17 cellular contexts compared by ENCODE assay signal in genomic region chr19:51357952-51358351, GRCh38. TPM values are rescaled to one million over a fixed set of nuclear protein-coding genes. Genes with fewer than 3 reads are reported as not detected.
DNase-seq lines count a peak whose midpoint lies in the region; ATAC-seq and TF ChIP-seq lines count a peak whose summit lies in the region.
"Had no signal": no experiment of that assay in that cellular context is flagged by ENCODE, and none has a peak within 500 bp of the region (broad histone marks: within the 10 kb centered on the region; RNA-seq: fewer than 3 reads in every experiment).

No MANE protein-coding gene starts in this region.

- H3K27me3 Mint-ChIP-seq in central memory CD8-positive, alpha-beta T cell = no peaks in the 10 kb centered on the region

- H3K4me1 Mint-ChIP-seq in central memory CD8-positive, alpha-beta T cell = peaks cover 19% of the 10 kb centered on the region

- H3K27me3 ChIP-seq in heart right ventricle (no peaks in the 10 kb centered on the region), neuronal stem cell (ENCODE audit: control insufficient read depth in 3 of 3, insufficient read depth in 3 of 3, low read depth in 1 of 3, low read length in 3 of 3) (no peaks in the 10 kb centered on the region)
- H3K27me3 ChIP-seq: BLaER1 had no signal

- no peak overlapping the region for H3K4ac ChIP-seq in neuronal stem cell (ENCODE audit: low read length)

- H3K4me3 ChIP-seq in heart right ventricle (no peak overlapping the region), neuronal stem cell (ENCODE audit: low read length in 2 of 2) (no peak overlapping the region), mucosa of descending colon (no peak overlapping the region)
- H3K4me3 ChIP-seq: BLaER1 had no signal

- H2BK5ac ChIP-seq in neuronal stem cell (ENCODE audit: low read length) = peak overlapping the region; percentile 4

- no peak overlapping the region for H3K9ac ChIP-seq in neuronal stem cell (ENCODE audit: low read depth, low read length, poor library complexity)
- H3K9ac ChIP-seq: BLaER1, KMS-11, SK-N-SH had no signal

- no peak overlapping the region for H3K27ac ChIP-seq in heart right ventricle
- H3K27ac ChIP-seq in neuronal stem cell (replicated peaks; ENCODE audit: low read length) = no peak overlapping the region
- H3K27ac ChIP-seq: BLaER1, KMS-11 had no signal

- H3K18ac ChIP-seq in neuronal stem cell (ENCODE audit: low read length) = no peak overlapping the region

- peaks cover 0 to 13% (median 4%) of the 10 kb centered on the region in 9 donors for H3K4me1 ChIP-seq in heart right ventricle
- H3K4me1 ChIP-seq in neuronal stem cell (ENCODE audit: control insufficient read depth in 2 of 2, insufficient read depth in 1 of 2, low read depth in 1 of 2, low read length in 2 of 2) = peaks cover 9% of the 10 kb centered on the region in 2 donors
- H3K4me1 ChIP-seq in mucosa of descending colon (ENCODE audit: low read depth) = peaks cover 6% of the 10 kb centered on the region

- no peak overlapping the region for H4K8ac ChIP-seq in neuronal stem cell (ENCODE audit: low read depth, low read length)

- no peak overlapping the region for H3K4me3 Mint-ChIP-seq in central memory CD8-positive, alpha-beta T cell
- H3K4me3 Mint-ChIP-seq: CD8-positive, alpha-beta T cell had no signal

- H3K4me2 ChIP-seq in neuronal stem cell (ENCODE audit: insufficient read depth, low read length, poor library complexity, severe bottlenecking) = no peak overlapping the region
- H3K4me2 ChIP-seq: BLaER1, KMS-11, SK-N-SH had no signal

- intact Hi-C loops in left cardiac atrium (cut with DNase I) (no loop called here), heart right ventricle (cut with DNase I) (no loop called here), mucosa of descending colon (cut with DNase I, micrococcal nuclease) (no loop called here)

- ATAC-seq in left cardiac atrium (no peak), heart right ventricle (no peak), mucosa of descending colon (no peak)
- no peak for ATAC-seq in central memory CD8-positive, alpha-beta T cell (replicated peaks; ENCODE audit: extremely low read depth, poor library complexity, severe bottlenecking)
- ATAC-seq: CD8-positive, alpha-beta T cell had no signal

- TF ChIP-seq CTCF in heart right ventricle (IDR thresholded peaks at IDR 0.05) (no peak), mucosa of descending colon (IDR thresholded peaks at IDR 0.05) (no peak)

- peaks cover 0 to 10% (median 0%) of the 10 kb centered on the region in 9 donors for H3K36me3 ChIP-seq in heart right ventricle
- no peaks in the 10 kb centered on the region for H3K36me3 ChIP-seq in neuronal stem cell (replicated peaks in 1 of 2; ENCODE audit: control insufficient read depth in 2 of 2, insufficient read depth in 2 of 2, low read length in 2 of 2)
- H3K36me3 ChIP-seq in mucosa of descending colon (ENCODE audit: low read depth) = no peaks in the 10 kb centered on the region

- H3K23ac ChIP-seq in neuronal stem cell (ENCODE audit: low read depth, low read length, poor library complexity) = no peak overlapping the region

- peaks cover 5% of the 10 kb centered on the region for H3K36me3 Mint-ChIP-seq in central memory CD8-positive, alpha-beta T cell (ENCODE audit: insufficient read depth)

- H2BK12ac ChIP-seq in neuronal stem cell (ENCODE audit: low read length) = no peak overlapping the region

- no peak overlapping the region for H2AK5ac ChIP-seq in neuronal stem cell (ENCODE audit: low read depth, low read length)

- H3K79me1 ChIP-seq in neuronal stem cell (ENCODE audit: low read depth, low read length) = no peaks in the 10 kb centered on the region

- H2AFZ ChIP-seq in neuronal stem cell (ENCODE audit: low read length) = no peak overlapping the region

- H4K91ac ChIP-seq in neuronal stem cell (ENCODE audit: low read depth, low read length, poor library complexity) = no peak overlapping the region

- peak overlapping the region; percentile 61 for H3K27ac Mint-ChIP-seq in central memory CD8-positive, alpha-beta T cell (ENCODE audit: low read depth)
- H3K27ac Mint-ChIP-seq: CD8-positive, alpha-beta T cell had no signal

- H2BK15ac ChIP-seq in neuronal stem cell (ENCODE audit: low read length) = no peak overlapping the region

- 83 to 84% methylated on average over 7 of the region's 7 CpGs for WGBS in heart right ventricle, 2 donors
- no CpG with 5 or more reads among the region's 7 CpGs for WGBS in neuronal stem cell (ENCODE audit: extremely low coverage in 2 of 2, insufficient read length in 2 of 2, insufficient replicate concordance in 1 of 2), 2 donors

- no peak overlapping the region for H3K14ac ChIP-seq in neuronal stem cell (ENCODE audit: low read length)

- DNase-seq in left cardiac atrium = peak; percentile 5
- no peak for DNase-seq in heart right ventricle
- no peak for DNase-seq in central memory CD8-positive, alpha-beta T cell (ENCODE audit: low spot score in 2 of 2)
- DNase-seq in neuronal stem cell (ENCODE audit: low spot score) = no peak
- DNase-seq in mucosa of descending colon = no peak
- DNase-seq in mucosa of gallbladder (ENCODE audit: low spot score) = no peak
- DNase-seq: CD8-positive, alpha-beta T cell; DMS79; MV-4-11; NCI-H1694 treated with DMSO at 0.1 percent for 48 hours; SHP77; SK-N-SH had no signal

- H3K9me3 ChIP-seq in heart right ventricle (no peaks in the 10 kb centered on the region), neuronal stem cell (replicated peaks in 1 of 2; ENCODE audit: control insufficient read depth in 2 of 2, insufficient read depth in 1 of 2, low read depth in 1 of 2, low read length in 2 of 2) (no peaks in the 10 kb centered on the region), mucosa of descending colon (no peaks in the 10 kb centered on the region)
- H3K9me3 ChIP-seq: BLaER1, SK-N-SH had no signal

- H2BK120ac ChIP-seq in neuronal stem cell (ENCODE audit: low read depth, low read length) = no peak overlapping the region

- no peaks in the 10 kb centered on the region for H3K9me3 Mint-ChIP-seq in central memory CD8-positive, alpha-beta T cell
- H3K9me3 Mint-ChIP-seq: CD8-positive, alpha-beta T cell had no signal

RNA-seq across cellular contexts. Expression of gene ETFB, which starts 8.2 kb away (rescaled TPM):
- total RNA-seq in left cardiac atrium = 100 to 1,000 TPM; 225 to 267 TPM
- 100 to 1,000 TPM; 220 to 444 (median 318) TPM for total RNA-seq in heart right ventricle
- 100 to 1,000 TPM; 396 to 542 TPM for polyA plus RNA-seq in heart right ventricle
- 32.3 TPM for polyA plus RNA-seq in neuronal stem cell (2013, experiment 1 of 2)
- 30.3 TPM for polyA plus RNA-seq in neuronal stem cell (2013, experiment 2 of 2)
- 100 to 1,000 TPM; 113 to 154 (median 130) TPM for total RNA-seq in mucosa of descending colon
- total RNA-seq in mucosa of gallbladder = 139 TPM

RNA-seq across cellular contexts. Expression of gene CLDND2, which starts 10.9 kb away (rescaled TPM):
- total RNA-seq in left cardiac atrium (1 to 10 TPM; 1.3 to 2.5 TPM), heart right ventricle (1 to 10 TPM in 9 of 10 donors, not detected in 1; 1.4 to 2.2 (median 1.6) TPM), mucosa of descending colon (1 to 10 TPM; 1.3 to 2.1 (median 1.3) TPM), mucosa of gallbladder (0.92 TPM)
- polyA plus RNA-seq in heart right ventricle = 1 to 10 TPM in 1 of 2 donors, not detected in 1; 1.2 TPM
- polyA plus RNA-seq in neuronal stem cell (2013, experiment 1 of 2) = 13.8 TPM
- polyA plus RNA-seq in neuronal stem cell (2013, experiment 2 of 2) = 12.7 TPM
- total RNA-seq: A673, H4 had no signal

RNA-seq across cellular contexts. Expression of gene NKG7, which starts 14.5 kb away (rescaled TPM):
- total RNA-seq in left cardiac atrium = 1 to 10 TPM in 1 of 2 donors, under 1 TPM in 1; 0.89 to 4.0 TPM
- 10 to 100 TPM in 1 of 10 donors, 1 to 10 TPM in 6, under 1 TPM in 3; 0.47 to 23.1 (median 2.2) TPM for total RNA-seq in heart right ventricle
- polyA plus RNA-seq in heart right ventricle = 1 to 10 TPM; 2.0 to 3.1 TPM
- not detected for polyA plus RNA-seq in neuronal stem cell (2013, experiment 1 of 2)
- not detected for polyA plus RNA-seq in neuronal stem cell (2013, experiment 2 of 2)
- total RNA-seq in mucosa of descending colon = 1 to 10 TPM; 4.3 to 5.9 (median 4.4) TPM
- total RNA-seq in mucosa of gallbladder = 7.4 TPM
- total RNA-seq: A673, H4, NCI-H460 had no signal
- polyA plus RNA-seq: SK-N-SH had no signal

RNA-seq across cellular contexts. Expression of gene VSIG10L, which starts 16.0 kb away (rescaled TPM):
- total RNA-seq in left cardiac atrium = 1 to 10 TPM; 1.5 to 1.8 TPM
- total RNA-seq in heart right ventricle = 1 to 10 TPM in 1 of 10 donors, under 1 TPM in 9; 0.33 to 1.3 (median 0.45) TPM
- polyA plus RNA-seq in heart right ventricle = 1 to 10 TPM; 1.6 TPM
- 4.6 TPM for polyA plus RNA-seq in neuronal stem cell (2013, experiment 1 of 2)
- 4.3 TPM for polyA plus RNA-seq in neuronal stem cell (2013, experiment 2 of 2)
- total RNA-seq in mucosa of descending colon = 1 to 10 TPM in 2 of 3 donors, under 1 TPM in 1; 0.69 to 3.8 (median 1.6) TPM
- total RNA-seq in mucosa of gallbladder = 11.3 TPM
- total RNA-seq: CD8-positive, alpha-beta T cell had no signal

RNA-seq across cellular contexts. Expression of gene LIM2, which starts 29.8 kb away (rescaled TPM):
- total RNA-seq in left cardiac atrium (not detected), heart right ventricle (not detected), mucosa of descending colon (not detected), mucosa of gallbladder (not detected)
- not detected for polyA plus RNA-seq in heart right ventricle
- polyA plus RNA-seq in neuronal stem cell (2013, experiment 1 of 2) = 2.7 TPM
- 3.4 TPM for polyA plus RNA-seq in neuronal stem cell (2013, experiment 2 of 2)
- total RNA-seq: A673; CD8-positive, alpha-beta T cell; H4; NCI-H460 had no signal
- polyA plus RNA-seq: SK-N-SH had no signal
